19 cellular contexts compared by ENCODE assay signal in the genomic region with DNA sequence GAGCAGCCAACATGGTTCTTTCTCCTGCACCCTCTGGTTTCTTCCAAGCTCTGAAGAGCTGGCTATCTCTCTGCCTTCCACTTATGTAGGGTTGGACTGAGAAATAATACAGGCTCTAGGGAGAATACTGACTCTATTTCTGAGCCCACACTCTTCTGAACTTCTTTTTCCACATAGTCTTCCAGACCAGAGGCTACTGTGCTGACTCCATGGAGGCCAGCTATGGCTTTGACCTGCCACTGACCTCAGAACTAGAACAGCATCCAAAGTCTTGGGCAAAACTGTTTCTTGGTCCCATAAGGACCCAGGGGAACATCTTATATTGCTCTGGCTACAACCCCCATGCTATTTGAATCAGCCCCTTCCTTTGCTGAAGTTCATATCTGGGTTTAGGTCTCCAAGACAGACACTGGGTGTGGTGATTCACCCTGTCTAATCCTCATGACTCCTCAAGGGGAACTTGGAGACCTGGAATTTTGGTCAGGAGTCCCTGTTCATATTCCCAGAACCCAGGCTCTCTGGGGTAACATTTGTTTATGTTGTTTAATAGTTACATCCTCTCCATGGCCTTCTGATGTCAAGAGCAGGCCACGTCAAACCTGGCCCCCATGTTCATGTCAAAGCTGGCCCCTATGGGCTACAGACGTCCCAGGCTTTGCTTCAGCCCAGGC. TPM values are rescaled to one million over a fixed set of nuclear protein-coding genes. Genes with fewer than 3 reads are reported as not detected.
DNase-seq lines count a peak whose midpoint lies in the region; ATAC-seq, FAIRE-seq and TF ChIP-seq lines count a peak whose summit lies in the region.
"Had no signal": no experiment of that assay in that cellular context is flagged by ENCODE, and none has a peak within 500 bp of the region (broad histone marks: within the 10 kb centered on the region; RNA-seq: fewer than 3 reads in every experiment).

No MANE protein-coding gene starts in this region.

- no peak for DNase-seq in endothelial cell of umbilical vein (ENCODE audit: low read depth, low spot score)
- no peak for DNase-seq in nephron progenitor cell
- no peak for DNase-seq in CD8-positive, alpha-beta T cell
- DNase-seq in neural progenitor cell (ENCODE audit: low spot score): no peak
- DNase-seq: activated CD4-positive, alpha-beta T cell treated with anti-CD3 and anti-CD28 coated beads for 1 hour; activated naive CD4-positive, alpha-beta T cell treated with anti-CD3 and anti-CD28 coated beads for 36 hours; effector memory CD4-positive, alpha-beta T cell; KG1; naive thymus-derived CD4-positive, alpha-beta T cell; NCI-H524; Peyer's patch; right lobe of liver; stomach; T-helper 2 cell had no signal

- intact Hi-C loops in endothelial cell of umbilical vein (cut with micrococcal nuclease): loop anchor here (1.0 kb wide), 2 partner anchors 10 to 41 kb away; no protein-coding TSS in a partner anchor
- intact Hi-C loops in CD8-positive, alpha-beta T cell (cut with DNase I, micrococcal nuclease): no loop called here

- H2AFZ ChIP-seq in ACC112 (ENCODE audit: low read length, unreplicated experiment): no peak overlapping the region
- H2AFZ ChIP-seq in endothelial cell of umbilical vein (ENCODE audit: low read depth, low read length): no peak overlapping the region
- no peak overlapping the region for H2AFZ ChIP-seq in neural progenitor cell (replicated peaks)

- H3K79me2 ChIP-seq in ACC112 (ENCODE audit: control insufficient read depth, insufficient read depth, low read length, unreplicated experiment): no peaks in the 10 kb centered on the region
- H3K79me2 ChIP-seq in endothelial cell of umbilical vein (ENCODE audit: control insufficient read depth, insufficient read depth, low read length): no peaks in the 10 kb centered on the region
- no peaks in the 10 kb centered on the region for H3K79me2 ChIP-seq in neural progenitor cell (ENCODE audit: low read depth)

- dilution Hi-C loops in endothelial cell of umbilical vein (cut with MboI; ENCODE audit: extremely low pct_ligation_motif_present, low sequenced_read_pairs): no loop called here

- POLR2A ChIA-PET in endothelial cell of umbilical vein (lab: Charles Lee): interaction anchor here (0.9 to 1.3 kb wide), 3 partner anchors 11 to 181 kb away, joined by 4 to 13 read pairs (median 6); no protein-coding TSS in a partner anchor
- POLR2A ChIA-PET in CD8-positive, alpha-beta T cell (lab: Charles Lee): no interaction called here

- peaks cover 8% of the 10 kb centered on the region for H3K27me3 Mint-ChIP-seq in nephron progenitor cell (ENCODE audit: low read depth, poor library complexity)
- H3K27me3 Mint-ChIP-seq in CD8-positive, alpha-beta T cell (ENCODE audit: low read depth): peaks cover 22% of the 10 kb centered on the region
- peaks cover 5% of the 10 kb centered on the region for H3K27me3 Mint-ChIP-seq in neural progenitor cell (ENCODE audit: insufficient read depth, low read depth)

- ATAC-seq in HG03432 (IDR thresholded peaks at IDR 0.05; ENCODE audit: unreplicated experiment) (no peak), GM19023 (IDR thresholded peaks at IDR 0.05; ENCODE audit: unreplicated experiment) (no peak)
- ATAC-seq in CD8-positive, alpha-beta T cell: no peak
- ATAC-seq: naive thymus-derived CD4-positive, alpha-beta T cell; right lobe of liver had no signal

- H3K36me3 Mint-ChIP-seq in nephron progenitor cell (ENCODE audit: low read depth) (no peaks in the 10 kb centered on the region), neural progenitor cell (no peaks in the 10 kb centered on the region)
- no peaks in the 10 kb centered on the region for H3K36me3 Mint-ChIP-seq in CD8-positive, alpha-beta T cell

- H3K36me3 ChIP-seq in ACC112 (ENCODE audit: insufficient read depth, low read length) (no peaks in the 10 kb centered on the region), endothelial cell of umbilical vein (ENCODE audit: control insufficient read depth in 2 of 2, extremely low read depth in 1 of 2, insufficient read depth in 2 of 2, low read length in 2 of 2) (no peaks in the 10 kb centered on the region), neural progenitor cell (no peaks in the 10 kb centered on the region)
- no peaks in the 10 kb centered on the region for H3K36me3 ChIP-seq in CD8-positive, alpha-beta T cell (ENCODE audit: insufficient read depth, low read length)
- H3K36me3 ChIP-seq: Peyer's patch, right lobe of liver, stomach had no signal

- H3K9me3 Mint-ChIP-seq in nephron progenitor cell: no peaks in the 10 kb centered on the region
- H3K9me3 Mint-ChIP-seq in CD8-positive, alpha-beta T cell: no peaks in the 10 kb centered on the region
- no peaks in the 10 kb centered on the region for H3K9me3 Mint-ChIP-seq in neural progenitor cell
- H3K9me3 Mint-ChIP-seq: activated naive CD4-positive, alpha-beta T cell treated with anti-CD3 and anti-CD28 coated beads for 36 hours; naive thymus-derived CD4-positive, alpha-beta T cell had no signal

- TSS peak; percentile 55 for BruUV-seq in endothelial cell of umbilical vein (replicated peaks; lab: Mats Ljungman, UMichigan)

- H3K4me3 Mint-ChIP-seq in nephron progenitor cell: no peak overlapping the region
- no peak overlapping the region for H3K4me3 Mint-ChIP-seq in CD8-positive, alpha-beta T cell
- no peak overlapping the region for H3K4me3 Mint-ChIP-seq in neural progenitor cell
- H3K4me3 Mint-ChIP-seq: activated naive CD4-positive, alpha-beta T cell treated with anti-CD3 and anti-CD28 coated beads for 36 hours; naive thymus-derived CD4-positive, alpha-beta T cell had no signal

- H3K4me1 ChIP-seq in ACC112 (ENCODE audit: control insufficient read depth, insufficient read depth, low read length, unreplicated experiment): peaks cover 30% of the 10 kb centered on the region
- H3K4me1 ChIP-seq in endothelial cell of umbilical vein (ENCODE audit: control insufficient read depth, extremely low read depth, insufficient read depth, low read length): peaks cover 33% of the 10 kb centered on the region
- H3K4me1 ChIP-seq in CD8-positive, alpha-beta T cell (ENCODE audit: insufficient read depth, low read length): no peaks in the 10 kb centered on the region
- no peaks in the 10 kb centered on the region for H3K4me1 ChIP-seq in neural progenitor cell

- H3K9ac ChIP-seq in endothelial cell of umbilical vein (replicated peaks; ENCODE audit: extremely low read depth, insufficient read depth, low read length): peak overlapping the region; percentile 28
- H3K9ac ChIP-seq in neural progenitor cell: no peak overlapping the region

- no peak for TF ChIP-seq CTCF in endothelial cell of umbilical vein (IDR thresholded peaks at IDR 0.05; ENCODE audit: extremely low read depth in 1 of 2, insufficient read depth in 1 of 2, low read depth in 1 of 2, low read length in 2 of 2)
- no peak for TF ChIP-seq CTCF in nephron progenitor cell (IDR thresholded peaks at IDR 0.05)
- no peak for TF ChIP-seq CTCF in CD8-positive, alpha-beta T cell (IDR thresholded peaks at IDR 0.05)
- TF ChIP-seq CTCF in neural progenitor cell (IDR thresholded peaks at IDR 0.05): no peak

- H3K9me3 ChIP-seq in endothelial cell of umbilical vein (replicated peaks; ENCODE audit: control insufficient read depth, insufficient read depth, low read length) (no peaks in the 10 kb centered on the region), neural progenitor cell (ENCODE audit: low read depth) (no peaks in the 10 kb centered on the region)
- no peaks in the 10 kb centered on the region for H3K9me3 ChIP-seq in CD8-positive, alpha-beta T cell (ENCODE audit: low read length)
- H3K9me3 ChIP-seq: Peyer's patch, right lobe of liver, stomach had no signal

- FAIRE-seq in endothelial cell of umbilical vein (lab: Jason Lieb, UNC): no peak
- FAIRE-seq: islet of Langerhans had no signal

- no peaks in the 10 kb centered on the region for H4K20me1 ChIP-seq in endothelial cell of umbilical vein (replicated peaks; ENCODE audit: control insufficient read depth, extremely low read depth, insufficient read depth, low read length)
- H4K20me1 ChIP-seq in neural progenitor cell (ENCODE audit: low read depth): no peaks in the 10 kb centered on the region

- H3K27me3 ChIP-seq in ACC112 (ENCODE audit: insufficient read depth, low read length) (no peaks in the 10 kb centered on the region), endothelial cell of umbilical vein (ENCODE audit: control insufficient read depth in 2 of 2, insufficient read depth in 2 of 2, low read length in 2 of 2) (no peaks in the 10 kb centered on the region), neural progenitor cell (no peaks in the 10 kb centered on the region)
- no peaks in the 10 kb centered on the region for H3K27me3 ChIP-seq in CD8-positive, alpha-beta T cell (ENCODE audit: insufficient read depth, low read length)
- H3K27me3 ChIP-seq: Peyer's patch, right lobe of liver, stomach had no signal

- no peaks in the 10 kb centered on the region for H3K9me1 ChIP-seq in endothelial cell of umbilical vein (replicated peaks; ENCODE audit: control insufficient read depth, extremely low read depth, insufficient read depth, low read length)

- H3K27ac ChIP-seq in ACC112 (ENCODE audit: low read depth, low read length) (peak overlapping the region; percentile 58), endothelial cell of umbilical vein (ENCODE audit: insufficient read depth, low read depth, low read length) (peak overlapping the region; percentile 79), neural progenitor cell (no peak overlapping the region)
- H3K27ac ChIP-seq in CD8-positive, alpha-beta T cell (ENCODE audit: low read depth, low read length): no peak overlapping the region
- H3K27ac ChIP-seq: Peyer's patch, right lobe of liver had no signal

- H3K4me2 ChIP-seq in endothelial cell of umbilical vein (ENCODE audit: insufficient read depth, low read length) (peak overlapping the region; percentile 16), neural progenitor cell (no peak overlapping the region)

- no peak for TF ChIP-seq POLR2A in endothelial cell of umbilical vein (IDR thresholded peaks at IDR 0.05; ENCODE audit: low read depth, low read length)

- CTCF ChIA-PET in endothelial cell of umbilical vein (lab: Charles Lee): interaction anchor here (0.9 to 5.3 kb wide), 13 partner anchors 9 to 183 kb away, joined by 3 to 45 read pairs (median 4); no protein-coding TSS in a partner anchor
- CTCF ChIA-PET in CD8-positive, alpha-beta T cell (lab: Charles Lee): interaction anchor here (1.0 to 2.6 kb wide), 4 partner anchors 12 to 182 kb away, joined by 3 to 15 read pairs (median 9); no protein-coding TSS in a partner anchor

- no peak for TF ChIP-seq EP300 in Ishikawa (IDR thresholded peaks at IDR 0.05; ENCODE audit: borderline replicate concordance)

- no peaks in the 10 kb centered on the region for H3F3A ChIP-seq in neural progenitor cell (ENCODE audit: low read depth)

- H3K4me1 Mint-ChIP-seq in nephron progenitor cell (no peaks in the 10 kb centered on the region), neural progenitor cell (no peaks in the 10 kb centered on the region)
- no peaks in the 10 kb centered on the region for H3K4me1 Mint-ChIP-seq in CD8-positive, alpha-beta T cell (ENCODE audit: low read depth)

- H3K27ac Mint-ChIP-seq in nephron progenitor cell (peak overlapping the region; percentile 52), neural progenitor cell (no peak overlapping the region)
- H3K27ac Mint-ChIP-seq in CD8-positive, alpha-beta T cell: no peak overlapping the region
- H3K27ac Mint-ChIP-seq: activated naive CD4-positive, alpha-beta T cell treated with anti-CD3 and anti-CD28 coated beads for 36 hours; naive thymus-derived CD4-positive, alpha-beta T cell had no signal

- H3K4me3 ChIP-seq in ACC112 (ENCODE audit: low read depth, low read length) (no peak overlapping the region), endothelial cell of umbilical vein (replicated peaks in 1 of 3; ENCODE audit: insufficient read depth in 1 of 3, low read depth in 1 of 3, low read length in 3 of 3) (no peak overlapping the region), neural progenitor cell (no peak overlapping the region)
- H3K4me3 ChIP-seq in CD8-positive, alpha-beta T cell (ENCODE audit: low read depth, low read length): no peak overlapping the region
- H3K4me3 ChIP-seq: Peyer's patch, right lobe of liver, stomach had no signal

- TF ChIP-seq RAD21 in Ishikawa (IDR thresholded peaks at IDR 0.05; ENCODE audit: low read depth): no peak

RNA-seq across cellular contexts. Expression of a gene that starts 12.1 kb away (rescaled TPM):
- total RNA-seq in endothelial cell of umbilical vein (32.5 and 34.9 TPM in 2 replicates), neural progenitor cell (ENCODE audit: low replicate concordance) (7.6 and 10.7 TPM in 2 replicates)
- 22.0 and 23.6 TPM in 2 replicates for polyA plus RNA-seq in endothelial cell of umbilical vein
- 31.7 and 33.2 TPM in 2 replicates for polyA plus RNA-seq in endothelial cell of umbilical vein (2011; cell fraction: cytosol; rRNA removed)
- polyA plus RNA-seq in endothelial cell of umbilical vein (2011; cell fraction: nucleus; rRNA removed): 33.4 and 36.3 TPM in 2 replicates
- 39.8 and 90.5 TPM in 2 replicates for polyA plus RNA-seq in endothelial cell of umbilical vein (2012)
- polyA minus RNA-seq in endothelial cell of umbilical vein: 13.1 and 19.7 TPM in 2 replicates
- polyA minus RNA-seq in endothelial cell of umbilical vein (2011; cell fraction: cytosol; rRNA and poly(A)+ RNA removed): 3.0 TPM
- polyA minus RNA-seq in endothelial cell of umbilical vein (2011; cell fraction: nucleus; rRNA and poly(A)+ RNA removed): 5.0 TPM in 2 replicates
- under 1 TPM in 1 of 2 experiments, not detected in 1; 0.11 TPM for total RNA-seq in CD8-positive, alpha-beta T cell
- polyA plus RNA-seq: naive thymus-derived CD4-positive, alpha-beta T cell had no signal

RNA-seq across cellular contexts. Expression of a gene that starts 24.5 kb away (rescaled TPM):
- total RNA-seq in endothelial cell of umbilical vein: 28.1 and 33.6 TPM in 2 replicates
- 26.8 and 27.2 TPM in 2 replicates for polyA plus RNA-seq in endothelial cell of umbilical vein
- polyA plus RNA-seq in endothelial cell of umbilical vein (2011; cell fraction: cytosol; rRNA removed): 27.3 and 29.6 TPM in 2 replicates
- polyA plus RNA-seq in endothelial cell of umbilical vein (2011; cell fraction: nucleus; rRNA removed): 71.3 and 74.1 TPM in 2 replicates
- polyA plus RNA-seq in endothelial cell of umbilical vein (2012): 23.6 and 26.7 TPM in 2 replicates
- polyA minus RNA-seq in endothelial cell of umbilical vein: 35.0 and 38.8 TPM in 2 replicates
- 12.7 TPM for polyA minus RNA-seq in endothelial cell of umbilical vein (2011; cell fraction: cytosol; rRNA and poly(A)+ RNA removed)
- polyA minus RNA-seq in endothelial cell of umbilical vein (2011; cell fraction: nucleus; rRNA and poly(A)+ RNA removed): 22.1 and 30.7 TPM in 2 replicates
- total RNA-seq in CD8-positive, alpha-beta T cell: 10 to 100 TPM; 28.4 to 28.9 TPM
- 35.0 and 36.6 TPM in 2 replicates for total RNA-seq in neural progenitor cell (ENCODE audit: low replicate concordance)

Comparison
In these comparisons a context has a peak if more than half of its experiments do, and no peak if none do; other contexts are left out.
1. H3K27ac ChIP-seq: peak in ACC112 (single experiment) and endothelial cell of umbilical vein (single experiment); none in CD8-positive, alpha-beta T cell (single experiment) and neural progenitor cell (single experiment).